Comparison of ENCODE assay signal across 8 cellular contexts in the genomic region with DNA sequence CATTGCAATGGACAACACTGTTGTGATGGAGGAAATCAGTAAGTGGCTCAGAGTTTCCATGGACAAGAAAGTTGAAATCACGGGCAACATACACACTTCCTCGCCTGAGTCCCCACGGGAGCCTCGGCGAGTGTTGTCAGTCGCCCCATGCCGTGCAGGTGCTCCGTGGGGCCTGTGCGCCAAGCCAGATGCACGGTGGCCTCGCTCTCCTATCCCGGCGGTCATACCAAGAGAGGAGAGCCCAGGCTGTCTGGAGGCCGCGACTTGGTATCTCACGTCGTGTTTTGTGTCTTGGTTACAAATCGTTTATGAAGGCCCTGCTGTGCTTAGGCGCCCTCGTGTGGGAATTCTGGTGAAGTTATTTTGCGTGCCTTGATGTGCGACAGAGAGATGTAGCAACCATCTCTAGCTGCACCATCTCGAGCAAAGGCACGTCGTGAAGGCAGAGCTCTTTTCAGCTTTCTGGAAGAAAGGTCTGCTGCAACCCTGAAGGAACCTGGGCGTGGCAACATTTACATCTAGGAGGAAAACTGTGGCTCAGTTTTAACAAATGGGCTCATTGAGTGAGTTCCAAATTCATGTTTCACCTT. TPM values are rescaled to one million over a fixed set of nuclear protein-coding genes. Genes with fewer than 3 reads are reported as not detected.
DNase-seq lines count a peak whose midpoint lies in the region; ATAC-seq lines count a peak whose summit lies in the region.

No MANE protein-coding gene starts in this region.

- CTCF ChIA-PET in activated CD4-positive, alpha-beta memory T cell treated with anti-CD3 and anti-CD28 coated beads, Interleukin-2, amount 10 ng/mL, durations not matched to agents 7 days and 5 days (lab: Charles Lee) = interaction anchor here (0.5 to 2.1 kb wide), 11 partner anchors 17 to 684 kb away, joined by 3 to 10 read pairs (median 3); a partner anchor contains a TSS

- POLR2A ChIA-PET in activated CD4-positive, alpha-beta memory T cell treated with anti-CD3 and anti-CD28 coated beads, Interleukin-2, amount 10 ng/mL, durations not matched to agents 7 days and 5 days (lab: Charles Lee) = no interaction called here

- no peaks in the 10 kb centered on the region for H3K4me1 Mint-ChIP-seq in activated CD4-positive, alpha-beta memory T cell treated with anti-CD3 and anti-CD28 coated beads, Interleukin-2, amount 10 ng/mL, durations not matched to agents 7 days and 5 days

- H3K4me3 Mint-ChIP-seq in activated CD4-positive, alpha-beta memory T cell treated with anti-CD3 and anti-CD28 coated beads, Interleukin-2, amount 10 ng/mL, durations not matched to agents 7 days and 5 days = no peak overlapping the region

- H3K27ac Mint-ChIP-seq in activated CD4-positive, alpha-beta memory T cell treated with anti-CD3 and anti-CD28 coated beads, Interleukin-2, amount 10 ng/mL, durations not matched to agents 7 days and 5 days = no peak overlapping the region

- ATAC-seq in HG03025 (IDR thresholded peaks at IDR 0.05; ENCODE audit: low FRiP score, unreplicated experiment) = no peak

- no peaks in the 10 kb centered on the region for H3K9me3 Mint-ChIP-seq in activated CD4-positive, alpha-beta memory T cell treated with anti-CD3 and anti-CD28 coated beads, Interleukin-2, amount 10 ng/mL, durations not matched to agents 7 days and 5 days

- H3K27me3 Mint-ChIP-seq in activated CD4-positive, alpha-beta memory T cell treated with anti-CD3 and anti-CD28 coated beads, Interleukin-2, amount 10 ng/mL, durations not matched to agents 7 days and 5 days = no peaks in the 10 kb centered on the region

- DNase-seq in SIG-M5 treated with dmso at 0.1 percent for 504 hours (lab: John Stamatoyannopoulos, UW; ENCODE audit: unreplicated experiment) = peak; percentile 66
- no peak for DNase-seq in SIG-M5 (lab: John Stamatoyannopoulos, UW)
- DNase-seq in NCI-H2107 treated with DMSO at 0.1 percent for 48 hours (lab: John Stamatoyannopoulos, UW; ENCODE audit: unreplicated experiment) = peak; percentile 51
- peak; percentile 57 for DNase-seq in activated CD4-positive, alpha-beta memory T cell treated with anti-CD3 and anti-CD28 coated beads, Interleukin-2, amount 10 ng/mL, durations not matched to agents 7 days and 5 days
- peak; percentile 68 for DNase-seq in fibroblast of the conjunctiva (ENCODE audit: low read depth)
- peak; percentile 47 for DNase-seq in occipital lobe (lab: John Stamatoyannopoulos, UW)
- no peak for DNase-seq in NCI-H128 (lab: John Stamatoyannopoulos, UW; ENCODE audit: unreplicated experiment)

- peaks cover 40% of the 10 kb centered on the region for H3K36me3 Mint-ChIP-seq in activated CD4-positive, alpha-beta memory T cell treated with anti-CD3 and anti-CD28 coated beads, Interleukin-2, amount 10 ng/mL, durations not matched to agents 7 days and 5 days (ENCODE audit: low read depth)

RNA-seq across cellular contexts. Expression of a gene that starts 21.8 kb away (rescaled TPM):
- 10 to 100 TPM; 84.1 to 87.1 TPM for total RNA-seq in activated CD4-positive, alpha-beta memory T cell treated with anti-CD3 and anti-CD28 coated beads, Interleukin-2, amount 10 ng/mL, durations not matched to agents 7 days and 5 days
- total RNA-seq in occipital lobe = 33.7 TPM

RNA-seq across cellular contexts. Expression of a gene that starts 22.3 kb away (rescaled TPM):
- 10 to 100 TPM; 31.9 to 34.3 TPM for total RNA-seq in activated CD4-positive, alpha-beta memory T cell treated with anti-CD3 and anti-CD28 coated beads, Interleukin-2, amount 10 ng/mL, durations not matched to agents 7 days and 5 days
- 22.0 TPM for total RNA-seq in occipital lobe

RNA-seq across cellular contexts. Expression of a gene that starts 27.4 kb away (rescaled TPM):
- total RNA-seq in activated CD4-positive, alpha-beta memory T cell treated with anti-CD3 and anti-CD28 coated beads, Interleukin-2, amount 10 ng/mL, durations not matched to agents 7 days and 5 days = 10 to 100 TPM; 54.8 to 57.7 TPM
- 10.0 TPM for total RNA-seq in occipital lobe

RNA-seq across cellular contexts. Expression of a gene that starts 42.6 kb away (rescaled TPM):
- 10 to 100 TPM; 26.4 to 27.4 TPM for total RNA-seq in activated CD4-positive, alpha-beta memory T cell treated with anti-CD3 and anti-CD28 coated beads, Interleukin-2, amount 10 ng/mL, durations not matched to agents 7 days and 5 days
- 23.4 TPM for total RNA-seq in occipital lobe

Comparison
In these comparisons a context has a peak if more than half of its experiments do, and no peak if none do; other contexts are left out.
1. DNase-seq: peak in SIG-M5 treated with dmso at 0.1 percent for 504 hours (single experiment), NCI-H2107 treated with DMSO at 0.1 percent for 48 hours (single experiment), activated CD4-positive, alpha-beta memory T cell treated with anti-CD3 and anti-CD28 coated beads, Interleukin-2, amount 10 ng/mL, durations not matched to agents 7 days and 5 days (single experiment), fibroblast of the conjunctiva (single experiment) and occipital lobe (single experiment); none in SIG-M5 (single experiment) and NCI-H128 (single experiment).